Comparison of ENCODE assay signal across 8 cellular contexts in the genomic region with DNA sequence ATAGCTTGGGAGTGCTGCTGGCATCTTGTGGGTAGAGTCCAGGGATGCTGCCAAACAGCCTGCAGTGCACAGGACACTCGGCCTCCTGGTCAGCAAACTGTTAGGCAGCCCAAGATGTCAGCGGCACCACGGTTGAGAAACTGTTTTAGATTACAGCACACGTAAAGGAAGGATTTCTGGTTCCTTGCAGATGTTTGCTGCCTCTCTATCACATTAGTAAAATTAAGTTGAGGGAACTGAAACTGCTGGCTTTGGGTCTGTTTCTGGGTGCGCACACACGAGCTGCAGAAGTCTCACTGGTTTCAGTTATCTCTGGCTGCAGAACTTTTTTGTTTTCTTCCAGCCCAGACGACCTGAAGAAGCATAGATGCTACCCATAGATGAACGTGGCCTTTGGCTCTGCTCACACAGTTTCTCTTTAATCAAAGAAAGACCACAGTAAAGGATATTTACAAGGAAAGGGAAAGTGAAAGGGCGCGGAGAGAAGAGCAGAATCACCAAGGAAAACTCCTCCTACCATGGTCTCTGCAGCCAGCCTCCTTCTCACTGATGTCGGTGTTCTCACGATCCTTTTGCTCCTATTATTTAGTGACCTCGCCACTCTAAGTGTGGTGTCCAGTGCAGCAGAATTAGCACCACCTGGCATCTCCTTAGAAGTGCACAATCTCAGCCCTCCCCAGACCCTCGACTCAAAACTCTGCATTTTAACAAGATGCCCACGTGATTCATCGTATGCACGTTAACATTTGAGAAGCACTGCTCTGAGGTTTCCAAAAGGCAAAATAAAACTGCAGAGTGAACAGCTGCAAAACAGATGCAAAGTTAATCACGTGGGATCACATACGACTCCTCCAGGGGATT. TPM values are rescaled to one million over a fixed set of nuclear protein-coding genes. Genes with fewer than 3 reads are reported as not detected.
DNase-seq lines count a peak whose midpoint lies in the region; ATAC-seq, FAIRE-seq and TF ChIP-seq lines count a peak whose summit lies in the region.

No MANE protein-coding gene starts in this region.

- FAIRE-seq in endothelial cell of umbilical vein (lab: Jason Lieb, UNC) = peak; percentile 33

- H4K20me1 ChIP-seq in BLaER1 treated with 17β-estradiol and CSF1 and Interleukin-3, amounts not matched to agents 10 nM and 100 nM = no peaks in the 10 kb centered on the region
- no peaks in the 10 kb centered on the region for H4K20me1 ChIP-seq in SU-DHL-6 (ENCODE audit: low read depth, low read length)
- H4K20me1 ChIP-seq in endothelial cell of umbilical vein (replicated peaks; ENCODE audit: control insufficient read depth, extremely low read depth, insufficient read depth, low read length) = no peaks in the 10 kb centered on the region

- intact Hi-C loops in endothelial cell of umbilical vein (cut with micrococcal nuclease) = loop anchor here (2.0 kb wide), 1 partner anchor 149 kb away; no protein-coding TSS in a partner anchor

- H3K27ac ChIP-seq in BLaER1 treated with 17β-estradiol and CSF1 and Interleukin-3, amounts not matched to agents 10 nM and 100 nM = peak overlapping the region; percentile 6 to 90 (median 78); a peak in 21 of 22 replicates
- peak overlapping the region; percentile 96 for H3K27ac ChIP-seq in SU-DHL-6 (ENCODE audit: low read depth, low read length)
- H3K27ac ChIP-seq in endothelial cell of umbilical vein (ENCODE audit: insufficient read depth, low read depth, low read length) = no peak overlapping the region
- H3K27ac ChIP-seq in neuronal stem cell (replicated peaks; ENCODE audit: low read length) = no peak overlapping the region

- H3K9me3 ChIP-seq in BLaER1 treated with 17β-estradiol and CSF1 and Interleukin-3, amounts not matched to agents 10 nM and 100 nM (replicated peaks in 1 of 11) = peaks cover 0 to 6% (median 0%) of the 10 kb centered on the region in 11 experiments; a peak in 3 of 22 replicates
- H3K9me3 ChIP-seq in SU-DHL-6 (ENCODE audit: insufficient read depth, low read length) (no peaks in the 10 kb centered on the region), endothelial cell of umbilical vein (replicated peaks; ENCODE audit: control insufficient read depth, insufficient read depth, low read length) (no peaks in the 10 kb centered on the region), neuronal stem cell (replicated peaks in 1 of 2; ENCODE audit: control insufficient read depth in 2 of 2, insufficient read depth in 1 of 2, low read depth in 1 of 2, low read length in 2 of 2) (no peaks in the 10 kb centered on the region)

- POLR2A ChIA-PET in endothelial cell of umbilical vein (lab: Charles Lee) = no interaction called here

- TF ChIP-seq CTCF in SU-DHL-6 (IDR thresholded peaks at IDR 0.05; ENCODE audit: insufficient read depth, low read length, poor library complexity, severe bottlenecking) (no peak), endothelial cell of umbilical vein (IDR thresholded peaks at IDR 0.05; ENCODE audit: extremely low read depth in 1 of 2, insufficient read depth in 1 of 2, low read depth in 1 of 2, low read length in 2 of 2) (no peak)

- H3K14ac ChIP-seq in neuronal stem cell (ENCODE audit: low read length) = no peak overlapping the region

- no peak for TF ChIP-seq POLR2A in endothelial cell of umbilical vein (IDR thresholded peaks at IDR 0.05; ENCODE audit: low read depth, low read length)

- peaks cover 42 to 61% (median 52%) of the 10 kb centered on the region in 10 experiments for H3K4me1 ChIP-seq in BLaER1 treated with 17β-estradiol and CSF1 and Interleukin-3, amounts not matched to agents 10 nM and 100 nM
- H3K4me1 ChIP-seq in endothelial cell of umbilical vein (ENCODE audit: control insufficient read depth, extremely low read depth, insufficient read depth, low read length) (peaks cover 11% of the 10 kb centered on the region), neuronal stem cell (ENCODE audit: control insufficient read depth in 2 of 2, insufficient read depth in 1 of 2, low read depth in 1 of 2, low read length in 2 of 2) (peaks cover 5 to 8% of the 10 kb centered on the region in 2 donors)

- no peak overlapping the region for H2BK120ac ChIP-seq in neuronal stem cell (ENCODE audit: low read depth, low read length)

- H3K18ac ChIP-seq in neuronal stem cell (ENCODE audit: low read length) = no peak overlapping the region

- H3K9me2 ChIP-seq in SU-DHL-6 (replicated peaks; ENCODE audit: insufficient read depth, low read length) = no peaks in the 10 kb centered on the region

- dilution Hi-C loops in endothelial cell of umbilical vein (cut with MboI; ENCODE audit: extremely low pct_ligation_motif_present, low sequenced_read_pairs) = no loop called here

- peak overlapping the region; percentile 79 to 93 (median 87) for H3K4me2 ChIP-seq in BLaER1 treated with 17β-estradiol and CSF1 and Interleukin-3, amounts not matched to agents 10 nM and 100 nM
- peak overlapping the region; percentile 91 for H3K4me2 ChIP-seq in SU-DHL-6 (ENCODE audit: low read depth, low read length, poor library complexity, severe bottlenecking)
- H3K4me2 ChIP-seq in endothelial cell of umbilical vein (ENCODE audit: insufficient read depth, low read length) = no peak overlapping the region
- no peak overlapping the region for H3K4me2 ChIP-seq in neuronal stem cell (ENCODE audit: insufficient read depth, low read length, poor library complexity, severe bottlenecking)

- no peak overlapping the region for H3K4ac ChIP-seq in neuronal stem cell (ENCODE audit: low read length)

- H3K9ac ChIP-seq in BLaER1 treated with 17β-estradiol and CSF1 and Interleukin-3, amounts not matched to agents 10 nM and 100 nM = peak overlapping the region; percentile 51 to 80 (median 75); a peak in 20 of 22 replicates
- peak overlapping the region; percentile 58 for H3K9ac ChIP-seq in SU-DHL-6 (ENCODE audit: low read length)
- H3K9ac ChIP-seq in endothelial cell of umbilical vein (replicated peaks; ENCODE audit: extremely low read depth, insufficient read depth, low read length) = no peak overlapping the region
- H3K9ac ChIP-seq in neuronal stem cell (ENCODE audit: low read depth, low read length, poor library complexity) = no peak overlapping the region

- no peak overlapping the region for H2AK5ac ChIP-seq in neuronal stem cell (ENCODE audit: low read depth, low read length)

- H4K8ac ChIP-seq in neuronal stem cell (ENCODE audit: low read depth, low read length) = no peak overlapping the region

- H4K91ac ChIP-seq in neuronal stem cell (ENCODE audit: low read depth, low read length, poor library complexity) = no peak overlapping the region

- H3K23ac ChIP-seq in neuronal stem cell (ENCODE audit: low read depth, low read length, poor library complexity) = no peak overlapping the region

- DNase-seq in endothelial cell of umbilical vein (ENCODE audit: low read depth, low spot score) (no peak), neuronal stem cell (ENCODE audit: low spot score) (no peak), T1000 (lab: John Stamatoyannopoulos, UW) (no peak), NCI-H1436 treated with DMSO at 0.1 percent for 48 hours (lab: John Stamatoyannopoulos, UW) (no peak)

- H3K79me2 ChIP-seq in SU-DHL-6 (ENCODE audit: insufficient read depth, low read length) = no peaks in the 10 kb centered on the region; the same call in 1 of the 2 replicates
- H3K79me2 ChIP-seq in endothelial cell of umbilical vein (ENCODE audit: control insufficient read depth, insufficient read depth, low read length) = no peaks in the 10 kb centered on the region

- H2BK12ac ChIP-seq in neuronal stem cell (ENCODE audit: low read length) = no peak overlapping the region

- H2AFZ ChIP-seq in SU-DHL-6 (ENCODE audit: low read depth, low read length, severe bottlenecking) = no peak overlapping the region
- H2AFZ ChIP-seq in endothelial cell of umbilical vein (ENCODE audit: low read depth, low read length) = no peak overlapping the region
- peak overlapping the region; percentile 78 for H2AFZ ChIP-seq in neuronal stem cell (ENCODE audit: low read length)

- H3K79me1 ChIP-seq in neuronal stem cell (ENCODE audit: low read depth, low read length) = no peaks in the 10 kb centered on the region

- no CpG with 5 or more reads among the region's 19 CpGs for WGBS in neuronal stem cell (ENCODE audit: extremely low coverage in 2 of 2, insufficient read length in 2 of 2, insufficient replicate concordance in 1 of 2), 2 donors

- H2BK5ac ChIP-seq in neuronal stem cell (ENCODE audit: low read length) = no peak overlapping the region

- H3K4me3 ChIP-seq in BLaER1 treated with 17β-estradiol and CSF1 and Interleukin-3, amounts not matched to agents 10 nM and 100 nM = peak overlapping the region; percentile 47 to 73 (median 62)
- H3K4me3 ChIP-seq in SU-DHL-6 (ENCODE audit: insufficient read depth, low read length, poor library complexity, severe bottlenecking) = peak overlapping the region; percentile 55
- H3K4me3 ChIP-seq in endothelial cell of umbilical vein (replicated peaks in 1 of 3; ENCODE audit: insufficient read depth in 1 of 3, low read depth in 1 of 3, low read length in 3 of 3) = no peak overlapping the region
- H3K4me3 ChIP-seq in neuronal stem cell (ENCODE audit: low read length in 2 of 2) = no peak overlapping the region

- no peaks in the 10 kb centered on the region for H3K9me1 ChIP-seq in endothelial cell of umbilical vein (replicated peaks; ENCODE audit: control insufficient read depth, extremely low read depth, insufficient read depth, low read length)

- no TSS peak for BruUV-seq in endothelial cell of umbilical vein (replicated peaks; lab: Mats Ljungman, UMichigan)

- ATAC-seq in GM19035 (IDR thresholded peaks at IDR 0.05; ENCODE audit: unreplicated experiment) (peak; percentile 58), HG03103 (IDR thresholded peaks at IDR 0.05; ENCODE audit: low read depth, unreplicated experiment) (peak; percentile 49)

- H2BK15ac ChIP-seq in neuronal stem cell (ENCODE audit: low read length) = no peak overlapping the region

- no peaks in the 10 kb centered on the region for H3K27me3 ChIP-seq in BLaER1 treated with 17β-estradiol and CSF1 and Interleukin-3, amounts not matched to agents 10 nM and 100 nM
- no peaks in the 10 kb centered on the region for H3K27me3 ChIP-seq in SU-DHL-6 (ENCODE audit: low read length)
- no peaks in the 10 kb centered on the region for H3K27me3 ChIP-seq in endothelial cell of umbilical vein (ENCODE audit: control insufficient read depth in 2 of 2, insufficient read depth in 2 of 2, low read length in 2 of 2)
- H3K27me3 ChIP-seq in neuronal stem cell (ENCODE audit: control insufficient read depth in 3 of 3, insufficient read depth in 3 of 3, low read depth in 1 of 3, low read length in 3 of 3) = no peaks in the 10 kb centered on the region

- H3F3A ChIP-seq in SU-DHL-6 (ENCODE audit: insufficient read depth) = peaks cover 26% of the 10 kb centered on the region

- CTCF ChIA-PET in endothelial cell of umbilical vein (lab: Charles Lee) = interaction anchor here (1.0 to 4.9 kb wide), 10 partner anchors 11 to 338 kb away, joined by 4 to 74 read pairs (median 6); no protein-coding TSS in a partner anchor

- no peaks in the 10 kb centered on the region for H3K36me3 ChIP-seq in BLaER1 treated with 17β-estradiol and CSF1 and Interleukin-3, amounts not matched to agents 10 nM and 100 nM
- H3K36me3 ChIP-seq in SU-DHL-6 (ENCODE audit: low read length) (no peaks in the 10 kb centered on the region), endothelial cell of umbilical vein (ENCODE audit: control insufficient read depth in 2 of 2, extremely low read depth in 1 of 2, insufficient read depth in 2 of 2, low read length in 2 of 2) (no peaks in the 10 kb centered on the region), neuronal stem cell (replicated peaks in 1 of 2; ENCODE audit: control insufficient read depth in 2 of 2, insufficient read depth in 2 of 2, low read length in 2 of 2) (no peaks in the 10 kb centered on the region)

RNA-seq across cellular contexts. Expression of a gene that starts 50.6 kb away (rescaled TPM):
- 80.3 and 87.8 TPM in 2 replicates for total RNA-seq in endothelial cell of umbilical vein
- polyA plus RNA-seq in endothelial cell of umbilical vein = 20.8 and 22.8 TPM in 2 replicates
- 14.3 and 15.7 TPM in 2 replicates for polyA plus RNA-seq in endothelial cell of umbilical vein (2011; cell fraction: cytosol; rRNA removed)
- 56.1 and 74.7 TPM in 2 replicates for polyA plus RNA-seq in endothelial cell of umbilical vein (2011; cell fraction: nucleus; rRNA removed)
- polyA plus RNA-seq in endothelial cell of umbilical vein (2012) = 30.6 and 35.5 TPM in 2 replicates
- 113 and 119 TPM in 2 replicates for polyA minus RNA-seq in endothelial cell of umbilical vein
- 55.7 TPM for polyA minus RNA-seq in endothelial cell of umbilical vein (2011; cell fraction: cytosol; rRNA and poly(A)+ RNA removed)
- polyA minus RNA-seq in endothelial cell of umbilical vein (2011; cell fraction: nucleus; rRNA and poly(A)+ RNA removed) = 234 and 316 TPM in 2 replicates
- polyA plus RNA-seq in neuronal stem cell (2013, experiment 1 of 2) = 13.1 TPM
- polyA plus RNA-seq in neuronal stem cell (2013, experiment 2 of 2) = 13.0 TPM

Comparison
In these comparisons a context has a peak if more than half of its experiments do, and no peak if none do; other contexts are left out.
1. H3K27ac ChIP-seq: peak in BLaER1 treated with 17β-estradiol and CSF1 and Interleukin-3, amounts not matched to agents 10 nM and 100 nM (11 of 11) and SU-DHL-6 (single experiment); none in endothelial cell of umbilical vein (single experiment) and neuronal stem cell (single experiment).
2. H3K4me2 ChIP-seq: peak in BLaER1 treated with 17β-estradiol and CSF1 and Interleukin-3, amounts not matched to agents 10 nM and 100 nM (11 of 11) and SU-DHL-6 (single experiment); none in endothelial cell of umbilical vein (single experiment) and neuronal stem cell (single experiment).
3. H3K4me3 ChIP-seq: peak in BLaER1 treated with 17β-estradiol and CSF1 and Interleukin-3, amounts not matched to agents 10 nM and 100 nM (10 of 10) and SU-DHL-6 (single experiment); none in endothelial cell of umbilical vein (0 of 3) and neuronal stem cell (0 of 2).
4. H3K9ac ChIP-seq: peak in BLaER1 treated with 17β-estradiol and CSF1 and Interleukin-3, amounts not matched to agents 10 nM and 100 nM (11 of 11) and SU-DHL-6 (single experiment); none in endothelial cell of umbilical vein (single experiment) and neuronal stem cell (single experiment).